In the genomic region with DNA sequence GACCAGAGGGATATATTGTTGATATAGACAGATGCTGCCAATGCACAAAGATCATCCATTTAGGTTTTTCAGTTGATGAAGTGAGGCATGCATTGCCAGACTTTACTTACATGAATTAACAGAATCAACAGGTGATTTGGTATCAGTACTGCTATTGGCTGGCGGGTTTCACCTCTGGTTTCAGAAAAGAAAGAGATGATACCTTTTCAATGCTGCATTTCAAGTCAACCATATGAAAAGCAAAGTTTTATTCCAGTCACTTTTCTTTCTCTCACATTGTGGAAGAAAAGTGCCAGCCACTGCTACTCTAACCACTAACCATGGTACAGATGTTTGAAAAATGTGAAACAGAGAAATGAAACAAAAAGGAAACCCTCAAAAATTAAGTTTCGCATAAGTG, we compare ENCODE assay signal across 1 cellular context.
TF ChIP-seq lines count a peak whose summit lies in the region.

No MANE protein-coding gene starts in this region.

TF ChIP-seq in H1, 55 proteins besides CTCF, POLR2A, EP300 and RAD21 (continued from another document):
- TF ChIP-seq CHD7 (IDR thresholded peaks at IDR 0.05; ENCODE audit: insufficient replicate concordance, low read length) (no peak), KDM5A (IDR thresholded peaks at IDR 0.05; ENCODE audit: low read length) (no peak), SUZ12 (IDR thresholded peaks at IDR 0.05; ENCODE audit: low read length) (no peak), MAX (IDR thresholded peaks at IDR 0.05) (no peak), CTBP2 (IDR thresholded peaks at IDR 0.05; ENCODE audit: borderline replicate concordance, insufficient read depth, insufficient read length, low read length) (no peak), CEBPB (IDR thresholded peaks at IDR 0.05; ENCODE audit: low read depth, low read length) (no peak), SRF (IDR thresholded peaks at IDR 0.05; ENCODE audit: low read depth, low read length) (no peak), HDAC2 (IDR thresholded peaks at IDR 0.05; ENCODE audit: borderline replicate concordance in 1 of 2, low read depth in 2 of 2, low read length in 2 of 2) (no peak), GTF2F1 (IDR thresholded peaks at IDR 0.05; ENCODE audit: borderline replicate concordance, low read depth, low read length) (no peak)
- TF ChIP-seq, protein P1, sequence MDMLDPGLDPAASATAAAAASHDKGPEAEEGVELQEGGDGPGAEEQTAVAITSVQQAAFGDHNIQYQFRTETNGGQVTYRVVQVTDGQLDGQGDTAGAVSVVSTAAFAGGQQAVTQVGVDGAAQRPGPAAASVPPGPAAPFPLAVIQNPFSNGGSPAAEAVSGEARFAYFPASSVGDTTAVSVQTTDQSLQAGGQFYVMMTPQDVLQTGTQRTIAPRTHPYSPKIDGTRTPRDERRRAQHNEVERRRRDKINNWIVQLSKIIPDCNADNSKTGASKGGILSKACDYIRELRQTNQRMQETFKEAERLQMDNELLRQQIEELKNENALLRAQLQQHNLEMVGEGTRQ (IDR thresholded peaks at IDR 0.05; ENCODE audit: low read length), result no peak
